ENCODE assay signal across 13 cellular contexts in genomic region chr9:84297162-84297821, GRCh38. TPM values are rescaled to one million over a fixed set of nuclear protein-coding genes. Genes with fewer than 3 reads are reported as not detected.
A peak's percentile ranks its signal among the peaks of the same experiment; 100 is the strongest.
DNase-seq lines count a peak whose midpoint lies in the region; ATAC-seq, FAIRE-seq and TF ChIP-seq lines count a peak whose summit lies in the region.
"Had no signal": no experiment of that assay in that cellular context is flagged by ENCODE, and none has a peak within 500 bp of the region (broad histone marks: within the 10 kb centered on the region; RNA-seq: fewer than 3 reads in every experiment).

No MANE protein-coding gene starts in this region.

- H3K36me3 Mint-ChIP-seq in activated CD4-positive, alpha-beta T cell treated with anti-CD3 and anti-CD28 coated beads for 36 hours (ENCODE audit: low read depth) = no peaks in the 10 kb centered on the region

- intact Hi-C loops in activated CD4-positive, alpha-beta T cell treated with anti-CD3 and anti-CD28 coated beads for 36 hours (cut with DNase I, micrococcal nuclease) = loop anchor here in 1 of 2 experiments (2.0 kb wide), 1 partner anchor 26 kb away; no protein-coding TSS in a partner anchor
- intact Hi-C loops in heart right ventricle (cut with DNase I) = no loop called here

- FAIRE-seq in bronchial epithelial cell (lab: Jason Lieb, UNC) = no peak
- FAIRE-seq: A204.1 had no signal

- H3K4ac ChIP-seq in trophoblast cell (ENCODE audit: low read depth, low read length) = no peak overlapping the region

- POLR2A ChIA-PET in activated CD4-positive, alpha-beta T cell treated with anti-CD3 and anti-CD28 coated beads for 36 hours (lab: Charles Lee) = no interaction called here

- no peak overlapping the region for H4K12ac ChIP-seq in trophoblast cell (ENCODE audit: low read depth, low read length)

- WGBS in trophoblast cell (ENCODE audit: extremely low coverage, insufficient coverage, insufficient read length) = no CpG with 5 or more reads among the region's 4 CpGs
- 91% methylated on average over 4 of the region's 4 CpGs for WGBS in heart right ventricle, 2 donors

- no peaks in the 10 kb centered on the region for H3K9me3 ChIP-seq in trophoblast cell (ENCODE audit: insufficient read depth, low read depth, low read length)
- H3K9me3 ChIP-seq in heart right ventricle = no peaks in the 10 kb centered on the region
- H3K9me3 ChIP-seq: thoracic aorta had no signal

- no peak overlapping the region for H2BK12ac ChIP-seq in trophoblast cell (ENCODE audit: low read length)

- H3K4me1 Mint-ChIP-seq in activated CD4-positive, alpha-beta T cell treated with anti-CD3 and anti-CD28 coated beads for 36 hours = peaks cover 66% of the 10 kb centered on the region

- no peak for ATAC-seq in activated CD4-positive, alpha-beta T cell treated with anti-CD3 and anti-CD28 coated beads for 36 hours
- no peak for ATAC-seq in GM21515 (IDR thresholded peaks at IDR 0.05; ENCODE audit: unreplicated experiment)
- no peak for ATAC-seq in heart right ventricle

- H2BK5ac ChIP-seq in trophoblast cell (ENCODE audit: low read depth, low read length, poor library complexity) = no peak overlapping the region

- peaks cover 2% of the 10 kb centered on the region for H3K9me3 Mint-ChIP-seq in activated CD4-positive, alpha-beta T cell treated with anti-CD3 and anti-CD28 coated beads for 36 hours (ENCODE audit: low read depth)
- H3K9me3 Mint-ChIP-seq: effector memory CD8-positive, alpha-beta T cell had no signal

- TF ChIP-seq CTCF in bronchial epithelial cell (IDR thresholded peaks at IDR 0.05; ENCODE audit: insufficient read depth, low read length, severe bottlenecking) (no peak), heart right ventricle (IDR thresholded peaks at IDR 0.05) (no peak)

- no peak overlapping the region for H3K27ac ChIP-seq in trophoblast cell (ENCODE audit: low read depth, low read length)
- peak overlapping the region in 1 of 10 donors; percentile 77 for H3K27ac ChIP-seq in heart right ventricle
- H3K27ac ChIP-seq: thoracic aorta had no signal

- H2BK120ac ChIP-seq in trophoblast cell (ENCODE audit: insufficient read depth, low read length, poor library complexity) = no peak overlapping the region

- H3K4me3 ChIP-seq in bronchial epithelial cell (ENCODE audit: low read depth, low read length) (no peak overlapping the region), trophoblast cell (ENCODE audit: low read depth, low read length) (no peak overlapping the region), heart right ventricle (no peak overlapping the region)
- H3K4me3 ChIP-seq: skin epidermis, thoracic aorta had no signal

- no peak overlapping the region for H4K8ac ChIP-seq in trophoblast cell (ENCODE audit: low read depth, low read length)

- H3K9ac ChIP-seq in trophoblast cell (ENCODE audit: low read length) = no peak overlapping the region

- H3K4me1 ChIP-seq in trophoblast cell (ENCODE audit: control insufficient read depth in 1 of 2, insufficient read depth in 2 of 2, low read length in 2 of 2) (no peaks in the 10 kb centered on the region), heart right ventricle (peaks cover 0 to 42% (median 0%) of the 10 kb centered on the region in 9 donors)

- H3K79me1 ChIP-seq in trophoblast cell (ENCODE audit: low read length) = no peaks in the 10 kb centered on the region

- H3K27me3 Mint-ChIP-seq in activated CD4-positive, alpha-beta T cell treated with anti-CD3 and anti-CD28 coated beads for 36 hours = no peaks in the 10 kb centered on the region

- H3K23ac ChIP-seq in trophoblast cell (ENCODE audit: low read length) = no peak overlapping the region

- no peak overlapping the region for H3K18ac ChIP-seq in trophoblast cell (ENCODE audit: low read length)

- DNase-seq in activated CD4-positive, alpha-beta T cell treated with anti-CD3 and anti-CD28 coated beads for 36 hours = no peak
- no peak for DNase-seq in activated CD4-positive, alpha-beta T cell treated with anti-CD3 and anti-CD28 coated beads for 1 hour
- DNase-seq in NCI-H226 (peak; percentile 56), bronchial epithelial cell (ENCODE audit: low read depth) (peak; percentile 41), trophoblast cell (peak; percentile 33 to 74), heart right ventricle (no peak)
- no peak for DNase-seq in stimulated activated CD8-positive, alpha-beta memory T cell treated with anti-CD3 and anti-CD28 coated beads, Interleukin-4, amount 100 ng/mL, for 48 hours
- DNase-seq: effector memory CD8-positive, alpha-beta T cell; hippocampal formation had no signal

- no peak overlapping the region for H3K4me3 Mint-ChIP-seq in activated CD4-positive, alpha-beta T cell treated with anti-CD3 and anti-CD28 coated beads for 36 hours
- H3K4me3 Mint-ChIP-seq: effector memory CD8-positive, alpha-beta T cell had no signal

- H3K27me3 ChIP-seq in bronchial epithelial cell (ENCODE audit: control insufficient read depth, insufficient read depth, low read length) (no peaks in the 10 kb centered on the region), trophoblast cell (ENCODE audit: insufficient read depth, low read length) (no peaks in the 10 kb centered on the region), heart right ventricle (no peaks in the 10 kb centered on the region)

- no peak overlapping the region for H2AK5ac ChIP-seq in trophoblast cell (ENCODE audit: low read length)

- no peak overlapping the region for H4K91ac ChIP-seq in trophoblast cell (ENCODE audit: low read depth, low read length)

- H3K4me2 ChIP-seq in trophoblast cell (ENCODE audit: low read length) = no peak overlapping the region

- H3K79me2 ChIP-seq in trophoblast cell (ENCODE audit: control insufficient read depth, insufficient read depth, low read length, poor library complexity) = no peaks in the 10 kb centered on the region

- no peak overlapping the region for H3K14ac ChIP-seq in trophoblast cell (ENCODE audit: low read length)

- H3K27ac Mint-ChIP-seq in activated CD4-positive, alpha-beta T cell treated with anti-CD3 and anti-CD28 coated beads for 36 hours = peak overlapping the region; percentile 98

- no peak overlapping the region for H2AFZ ChIP-seq in trophoblast cell (ENCODE audit: insufficient read depth, low read length, poor library complexity)

- H3K36me3 ChIP-seq in bronchial epithelial cell (ENCODE audit: control insufficient read depth, insufficient read depth, low read length) = no peaks in the 10 kb centered on the region
- H3K36me3 ChIP-seq in trophoblast cell (ENCODE audit: control insufficient read depth in 1 of 2, insufficient read depth in 2 of 2, low read length in 2 of 2) = no peaks in the 10 kb centered on the region
- H3K36me3 ChIP-seq in heart right ventricle = no peaks in the 10 kb centered on the region
- H3K36me3 ChIP-seq: thoracic aorta had no signal

- CTCF ChIA-PET in activated CD4-positive, alpha-beta T cell treated with anti-CD3 and anti-CD28 coated beads for 36 hours (lab: Charles Lee) = interaction anchor here (0.6 to 2.8 kb wide), 7 partner anchors 16 to 89 kb away, joined by 3 to 12 read pairs (median 3); no protein-coding TSS in a partner anchor

RNA-seq across cellular contexts. Expression of gene SLC28A3, which starts 43.3 kb away (rescaled TPM):
- 1 to 10 TPM; 1.1 to 1.3 TPM for total RNA-seq in activated CD4-positive, alpha-beta T cell treated with anti-CD3 and anti-CD28 coated beads for 36 hours
- total RNA-seq in bronchial epithelial cell (0.53 and 15.0 TPM in 2 replicates), heart right ventricle (under 1 TPM in 9 of 10 donors, not detected in 1; 0.05 to 0.65 (median 0.21) TPM)
- 2.6 and 2.8 TPM in 2 replicates for polyA plus RNA-seq in trophoblast cell (2013)
- polyA plus RNA-seq in heart right ventricle = under 1 TPM; 0.01 to 0.15 TPM

Comparison
In these comparisons a context has a peak if more than half of its experiments do, and no peak if none do; other contexts are left out.
1. DNase-seq: peak in NCI-H226 (single experiment), bronchial epithelial cell (single experiment) and trophoblast cell (2 of 2); none in activated CD4-positive, alpha-beta T cell treated with anti-CD3 and anti-CD28 coated beads for 36 hours (single experiment), activated CD4-positive, alpha-beta T cell treated with anti-CD3 and anti-CD28 coated beads for 1 hour (single experiment), heart right ventricle (0 of 2) and stimulated activated CD8-positive, alpha-beta memory T cell treated with anti-CD3 and anti-CD28 coated beads, Interleukin-4, amount 100 ng/mL, for 48 hours (single experiment).